1 cellular context compared by ENCODE assay signal in genomic region chr19:44164327-44164672, GRCh38.
A peak's percentile ranks its signal among the peaks of the same experiment; 100 is the strongest.
TF ChIP-seq lines count a peak whose summit lies in the region.

No MANE protein-coding gene starts in this region.

TF ChIP-seq in K562, 482 proteins besides CTCF, POLR2A, EP300 and RAD21:
- no peak for TF ChIP-seq CREM (IDR thresholded peaks at IDR 0.05; ENCODE audit: low read depth)
- peak; percentile 1 for TF ChIP-seq CBX1 (IDR thresholded peaks at IDR 0.05; ENCODE audit: low read depth)
- TF ChIP-seq TAF7 (tag; IDR thresholded peaks at IDR 0.05): no peak
